22 cellular contexts compared by ENCODE assay signal in the genomic region with DNA sequence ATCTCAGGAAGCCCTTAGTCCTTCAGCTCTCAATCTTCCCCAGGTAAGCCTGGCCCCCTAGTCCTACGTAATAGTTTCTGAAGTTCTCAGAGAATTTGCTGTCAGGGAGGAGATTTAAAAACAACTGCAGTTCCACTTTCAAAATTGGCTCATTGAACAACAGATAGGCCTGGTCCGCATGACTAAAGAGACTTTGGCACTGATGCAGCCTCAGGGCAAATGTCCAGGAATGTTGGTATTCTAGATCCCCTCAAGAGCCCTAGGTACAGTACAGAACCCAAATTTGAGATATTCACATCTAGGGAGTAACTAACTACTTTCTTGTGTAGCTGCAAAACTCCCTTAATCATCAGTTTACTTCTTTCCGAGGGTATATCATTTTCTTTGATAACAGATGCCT.
DNase-seq lines count a peak whose midpoint lies in the region; ATAC-seq and TF ChIP-seq lines count a peak whose summit lies in the region.
"Had no signal": no experiment of that assay in that cellular context is flagged by ENCODE, and none has a peak within 500 bp of the region (broad histone marks: within the 10 kb centered on the region; RNA-seq: fewer than 3 reads in every experiment).

No MANE protein-coding gene starts in this region.

- WGBS in mammary epithelial cell (ENCODE audit: low coverage, missing lambda C conversion rate) = 53% methylated on average over 3 of the region's 3 CpGs

- H3K36me3 ChIP-seq in PC-3 (ENCODE audit: low read depth, low read length) (no peaks in the 10 kb centered on the region), mammary epithelial cell (ENCODE audit: insufficient read depth, low read length) (no peaks in the 10 kb centered on the region)
- H3K36me3 ChIP-seq: BE2C; BLaER1 treated with 17β-estradiol and CSF1 and Interleukin-3, amounts not matched to agents 10 nM and 100 nM had no signal

- H3K79me2 ChIP-seq in PC-3 (ENCODE audit: low read length) = no peaks in the 10 kb centered on the region
- H3K79me2 ChIP-seq in mammary epithelial cell (ENCODE audit: insufficient read depth, low read length) = no peaks in the 10 kb centered on the region

- H3K4me1 ChIP-seq in PC-3 (ENCODE audit: insufficient read depth, low read length) (no peaks in the 10 kb centered on the region), mammary epithelial cell (ENCODE audit: insufficient read depth, low read length) (no peaks in the 10 kb centered on the region)
- H3K4me1 ChIP-seq: A549; BE2C; BLaER1 treated with 17β-estradiol and CSF1 and Interleukin-3, amounts not matched to agents 10 nM and 100 nM had no signal

- in situ Hi-C loops in mammary epithelial cell (cut with MboI; ENCODE audit: low sequenced_read_pairs in 2 of 2) = no loop called here

- H3K27ac ChIP-seq in PC-3 (ENCODE audit: low read length) (no peak overlapping the region), mammary epithelial cell (ENCODE audit: insufficient read depth, low read depth, low read length) (no peak overlapping the region)
- H3K27ac ChIP-seq: A549; BLaER1 treated with 17β-estradiol and CSF1 and Interleukin-3, amounts not matched to agents 10 nM and 100 nM; GM23248 had no signal

- no peaks in the 10 kb centered on the region for H3F3A ChIP-seq in PC-3 (ENCODE audit: low read length, unreplicated experiment)

- DNase-seq in ELF-1 (ENCODE audit: low read depth, low spot score) (peak; percentile 21), NCI-H446 (lab: John Stamatoyannopoulos, UW) (peak; percentile 3 to 61), PC-3 (peak; percentile 13), islet precursor cell (peak; percentile 60), mammary epithelial cell (no peak), GM19240 (ENCODE audit: insufficient read length, low spot score) (no peak), MV-4-11 (lab: John Stamatoyannopoulos, UW) (no peak)
- no peak for DNase-seq in activated CD8-positive, alpha-beta memory T cell treated with anti-CD3 and anti-CD28 coated beads, Interleukin-2, amount 50 U/mL, for 4 hours
- DNase-seq: 8988T; ACHN; AML-193; BE2C; CD4-positive, alpha-beta T cell; CD8-positive, alpha-beta memory T cell; DMS 273 treated with DMSO at 0.1 percent for 48 hours; DMS53; DMS79 treated with DMSO at 0.1 percent for 48 hours; GM23248; H7 had no signal

- peaks cover 4% of the 10 kb centered on the region; the same call in 1 of the 2 replicates for H3K9me3 ChIP-seq in PC-3 (ENCODE audit: low read length)
- H3K9me3 ChIP-seq in mammary epithelial cell (replicated peaks; ENCODE audit: insufficient read depth, low read length) = peaks cover 2% of the 10 kb centered on the region
- H3K9me3 ChIP-seq: A549, BE2C had no signal

- H2AFZ ChIP-seq in PC-3 (ENCODE audit: low read length) = no peak overlapping the region
- H2AFZ ChIP-seq in mammary epithelial cell (ENCODE audit: low read depth, low read length) = no peak overlapping the region
- H2AFZ ChIP-seq: GM23248 had no signal

- BruUV-seq in PC-3 (replicated peaks; lab: Mats Ljungman, UMichigan) = no TSS peak
- BruUV-seq in mammary epithelial cell (replicated peaks; lab: Mats Ljungman, UMichigan) = no TSS peak

- H4K20me1 ChIP-seq in PC-3 (ENCODE audit: low read length) = no peaks in the 10 kb centered on the region
- no peaks in the 10 kb centered on the region for H4K20me1 ChIP-seq in mammary epithelial cell (ENCODE audit: insufficient read depth, low read length)
- H4K20me1 ChIP-seq: BLaER1 treated with 17β-estradiol and CSF1 and Interleukin-3, amounts not matched to agents 10 nM and 100 nM had no signal

- intact Hi-C loops in PC-3 (cut with micrococcal nuclease) = no loop called here
- intact Hi-C loops in mammary epithelial cell (cut with micrococcal nuclease) = no loop called here

- H3K4me2 ChIP-seq in PC-3 (ENCODE audit: low read length) = no peak overlapping the region
- no peak overlapping the region for H3K4me2 ChIP-seq in mammary epithelial cell (ENCODE audit: insufficient read depth, low read depth, low read length)
- H3K4me2 ChIP-seq: A549; BLaER1 treated with 17β-estradiol and CSF1 and Interleukin-3, amounts not matched to agents 10 nM and 100 nM had no signal

- CTCF ChIA-PET in PC-3 (lab: Charles Lee) (no interaction called here), mammary epithelial cell (lab: Charles Lee; ENCODE audit: low non-redundant PET) (no interaction called here)

- dilution Hi-C loops in mammary epithelial cell (cut with HindIII; ENCODE audit: low sequenced_read_pairs) = no loop called here

- no peaks in the 10 kb centered on the region for H3K9me2 ChIP-seq in PC-3 (replicated peaks; ENCODE audit: low read length)

- ATAC-seq in PC-3 = no peak
- ATAC-seq: A549, HCT116 had no signal

- H3K27me3 ChIP-seq in PC-3 (ENCODE audit: low read length) (no peaks in the 10 kb centered on the region), mammary epithelial cell (ENCODE audit: insufficient read depth, low read length) (no peaks in the 10 kb centered on the region)
- H3K27me3 ChIP-seq: BE2C; BLaER1 treated with 17β-estradiol and CSF1 and Interleukin-3, amounts not matched to agents 10 nM and 100 nM had no signal

- TF ChIP-seq CTCF in PC-3 (conservative IDR thresholded peaks at IDR 0.05; ENCODE audit: low read depth, low read length) (no peak), mammary epithelial cell (conservative IDR thresholded peaks at IDR 0.05 in 1 of 2, IDR thresholded peaks at IDR 0.05 in 1 of 2; ENCODE audit: extremely low read depth in 1 of 2, insufficient read depth in 1 of 2, low read depth in 1 of 2, low read length in 2 of 2) (no peak)

- POLR2A ChIA-PET in PC-3 (lab: Charles Lee; ENCODE audit: unreplicated experiment) = no interaction called here

- no peak overlapping the region for H3K9ac ChIP-seq in PC-3 (ENCODE audit: low read length)
- H3K9ac ChIP-seq in mammary epithelial cell (ENCODE audit: insufficient read depth, low read length) = no peak overlapping the region
- H3K9ac ChIP-seq: BLaER1 treated with 17β-estradiol and CSF1 and Interleukin-3, amounts not matched to agents 10 nM and 100 nM; GM23248 had no signal

- H3K4me3 ChIP-seq in PC-3 (ENCODE audit: low read length) (no peak overlapping the region), mammary epithelial cell (replicated peaks in 1 of 3; ENCODE audit: insufficient read depth in 1 of 3, low read depth in 2 of 3, low read length in 3 of 3) (no peak overlapping the region)
- H3K4me3 ChIP-seq: A549; BLaER1 treated with 17β-estradiol and CSF1 and Interleukin-3, amounts not matched to agents 10 nM and 100 nM; GM23248 had no signal

Comparison
In these comparisons a context has a peak if more than half of its experiments do, and no peak if none do; other contexts are left out.
1. DNase-seq: peak in ELF-1 (single experiment), NCI-H446 (2 of 2), PC-3 (single experiment) and islet precursor cell (single experiment); none in activated CD8-positive, alpha-beta memory T cell treated with anti-CD3 and anti-CD28 coated beads, Interleukin-2, amount 50 U/mL, for 4 hours (single experiment), mammary epithelial cell (single experiment), GM19240 (single experiment) and MV-4-11 (single experiment).